7 cellular contexts compared by ENCODE assay signal in genomic region chr3:132726341-132726823, GRCh38. TPM values are rescaled to one million over a fixed set of nuclear protein-coding genes. Genes with fewer than 3 reads are reported as not detected.
A peak's percentile ranks its signal among the peaks of the same experiment; 100 is the strongest.
DNase-seq lines count a peak whose midpoint lies in the region; ATAC-seq and TF ChIP-seq lines count a peak whose summit lies in the region.

No MANE protein-coding gene starts in this region.

- no peak overlapping the region for H3K9ac ChIP-seq in smooth muscle cell (ENCODE audit: low read depth)

- H3F3A ChIP-seq in smooth muscle cell (ENCODE audit: low read depth) = peaks cover 19% of the 10 kb centered on the region

- no peak overlapping the region for H3K27ac ChIP-seq in smooth muscle cell (ENCODE audit: low read depth)

- H4K20me1 ChIP-seq in smooth muscle cell (ENCODE audit: low read depth) = peaks cover 2% of the 10 kb centered on the region

- CTCF ChIA-PET in GM10248 (lab: Yijun Ruan, JAX) = interaction anchor here (0.8 to 2.5 kb wide), 32 partner anchors 10 to 1761 kb away, joined by 3 to 21 read pairs (median 4); partner anchors contain the start of genes ACAD11, CDV3 and UBA5

- no peaks in the 10 kb centered on the region for H3K36me3 ChIP-seq in smooth muscle cell (ENCODE audit: low read depth)

- ATAC-seq in HG03139 (IDR thresholded peaks at IDR 0.05; ENCODE audit: unreplicated experiment) = no peak
- no peak for ATAC-seq in HG02642 (IDR thresholded peaks at IDR 0.05; ENCODE audit: poor library complexity, unreplicated experiment)

- H2AFZ ChIP-seq in smooth muscle cell (ENCODE audit: low read depth) = peak overlapping the region; percentile 73

- POLR2A ChIA-PET in GM10248 (lab: Yijun Ruan, JAX) = no interaction called here

- peak; percentile 64 for TF ChIP-seq CTCF in GM10248 (IDR thresholded peaks at IDR 0.05; ENCODE audit: control extremely low read depth, extremely low read depth, low read depth, missing control alignments)
- TF ChIP-seq CTCF in smooth muscle cell (IDR thresholded peaks at IDR 0.05; ENCODE audit: borderline replicate concordance, insufficient read depth, poor library complexity, severe bottlenecking) = peak; percentile 81

- WGBS in smooth muscle cell (ENCODE audit: low lambda C conversion rate) = 17% methylated on average over 2 of the region's 2 CpGs

- DNase-seq in GM10248 (ENCODE audit: extremely low spot score) (peak; percentile 24), NAMALWA (ENCODE audit: low spot score) (peak; percentile 86), SHP77 treated with DMSO at 0.1 percent for 48 hours (lab: John Stamatoyannopoulos, UW) (peak; percentile 24), foreskin melanocyte (peak; percentile 42), smooth muscle cell (lab: John Stamatoyannopoulos, UW; ENCODE audit: unreplicated experiment) (no peak)

- H3K79me2 ChIP-seq in smooth muscle cell (ENCODE audit: low read depth) = peaks cover 5% of the 10 kb centered on the region

- H3K9me3 ChIP-seq in smooth muscle cell (replicated peaks; ENCODE audit: low read depth) = no peaks in the 10 kb centered on the region

- peaks cover 2% of the 10 kb centered on the region for H3K4me1 ChIP-seq in smooth muscle cell (ENCODE audit: low read depth)

- no peak overlapping the region for H3K4me3 ChIP-seq in smooth muscle cell

- H3K27me3 ChIP-seq in smooth muscle cell (ENCODE audit: low read depth) = no peaks in the 10 kb centered on the region

- no peak overlapping the region for H3K4me2 ChIP-seq in smooth muscle cell

RNA-seq across cellular contexts. Expression of gene NPHP3, which starts 4.2 kb away (rescaled TPM):
- total RNA-seq in smooth muscle cell = 25.3 and 39.6 TPM in 2 replicates
- polyA plus RNA-seq in smooth muscle cell = 9.9 and 13.0 TPM in 2 replicates
